ENCODE assay signal across 1 cellular context in genomic region chr17:61400058-61400785, GRCh38.
TF ChIP-seq lines count a peak whose summit lies in the region.

No MANE protein-coding gene starts in this region.

TF ChIP-seq in WTC11, 78 proteins besides CTCF, POLR2A, EP300 and RAD21 (continued from another document):
- TF ChIP-seq PREB (CRISPR knock-in tag; IDR thresholded peaks at IDR 0.05; ENCODE audit: borderline replicate concordance) = no peak
- TF ChIP-seq ZNF281 (CRISPR knock-in tag; IDR thresholded peaks at IDR 0.05) = no peak
- TF ChIP-seq IRF1 (CRISPR knock-in tag; IDR thresholded peaks at IDR 0.05) = no peak
- TF ChIP-seq ZNF219 (CRISPR knock-in tag; IDR thresholded peaks at IDR 0.05; ENCODE audit: borderline replicate concordance) = no peak
- TF ChIP-seq FOXK1 (CRISPR knock-in tag; IDR thresholded peaks at IDR 0.05) = no peak
- TF ChIP-seq ZNF263 (CRISPR knock-in tag; IDR thresholded peaks at IDR 0.05; ENCODE audit: low read depth) = no peak
- no peak for TF ChIP-seq TP53 (CRISPR knock-in tag; IDR thresholded peaks at IDR 0.05)
